28 cellular contexts compared by ENCODE assay signal in the genomic region with DNA sequence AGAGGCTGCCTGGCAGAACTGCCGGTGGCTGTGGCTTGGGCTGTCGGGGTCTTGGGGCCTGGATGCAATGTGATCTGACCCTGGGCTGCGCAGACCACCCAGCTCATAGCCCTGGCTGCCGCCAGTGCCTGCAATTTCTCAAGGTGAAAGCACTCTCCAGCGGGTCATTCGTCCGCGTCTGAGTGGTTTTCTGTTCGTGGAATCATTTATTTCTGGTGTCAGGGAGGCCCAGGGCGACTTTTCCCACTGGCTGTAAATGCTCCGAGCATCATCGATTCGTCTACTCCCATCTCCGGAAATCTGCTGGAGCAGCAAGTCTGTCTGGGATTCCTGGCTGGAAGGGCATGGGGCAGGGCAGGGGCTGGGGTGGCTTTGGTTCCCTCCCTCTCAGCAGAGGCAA.
"Had no signal": no experiment of that assay in that cellular context is flagged by ENCODE, and none has a peak within 500 bp of the region (broad histone marks: within the 10 kb centered on the region; RNA-seq: fewer than 3 reads in every experiment).

No MANE protein-coding gene starts in this region.

- ATAC-seq: heart right ventricle; left lung; lower lobe of right lung; naive thymus-derived CD8-positive, alpha-beta T cell; psoas muscle; sciatic nerve; stimulated activated naive B cell treated with anti-CD40 and anti-IgM and Interleukin-4, amounts not matched to agents 10 μg/mL and 1 μg/mL and 100 μg/mL, for 72 hours; upper lobe of right lung had no signal

- H3K27ac ChIP-seq: heart right ventricle, hepatocyte, left lung, lower lobe of right lung, neural progenitor cell, neutrophil, parathyroid adenoma, psoas muscle, right atrium auricular region, skin epidermis, suprapubic skin, thoracic aorta, tibial artery, upper lobe of right lung had no signal

- H3K27ac Mint-ChIP-seq: naive thymus-derived CD8-positive, alpha-beta T cell; stimulated activated naive B cell treated with anti-CD40 and anti-IgM and Interleukin-4, amounts not matched to agents 10 μg/mL and 1 μg/mL and 100 μg/mL, for 72 hours; stimulated activated naive CD8-positive, alpha-beta T cell treated with anti-CD3 and anti-CD28 coated beads, Interleukin-15, Interleukin-2, amounts not matched to agents 100 ng/mL and 50 ng/mL, for 24 hours had no signal

- H3K9me3 Mint-ChIP-seq: naive thymus-derived CD8-positive, alpha-beta T cell; nephron; neural progenitor cell; stimulated activated naive B cell treated with anti-CD40 and anti-IgM and Interleukin-4, amounts not matched to agents 10 μg/mL and 1 μg/mL and 100 μg/mL, for 72 hours; stimulated activated naive CD8-positive, alpha-beta T cell treated with anti-CD3 and anti-CD28 coated beads, Interleukin-15, Interleukin-2, amounts not matched to agents 100 ng/mL and 50 ng/mL, for 24 hours had no signal

- DNase-seq: heart right ventricle; islet precursor cell; lower lobe of right lung; mammary epithelial cell; mesenchymal stem cell; naive thymus-derived CD8-positive, alpha-beta T cell; occipital lobe; psoas muscle; stimulated activated CD4-positive, alpha-beta T cell treated with anti-CD3 and anti-CD28 coated beads, Interleukin-12 subunit alpha, Interleukin-12 subunit beta, amount 100 ng/mL, for 4 hours; stimulated activated CD4-positive, alpha-beta T cell treated with anti-CD3 and anti-CD28 coated beads, Interleukin-15, amount 100 ng/mL, for 24 hours; stimulated activated CD4-positive, alpha-beta T cell treated with anti-CD3 and anti-CD28 coated beads, Interleukin-2, amount 100 ng/mL, for 24 hours; stimulated activated CD4-positive, alpha-beta T cell treated with anti-CD3 and anti-CD28 coated beads, Interleukin-4, amount 100 ng/mL, for 1 hour; stimulated activated naive B cell treated with anti-CD40 and anti-IgM and Interleukin-4, amounts not matched to agents 10 μg/mL and 1 μg/mL and 100 μg/mL, for 72 hours; tibial artery; trophoblast cell; upper lobe of right lung had no signal

- H3K4me1 Mint-ChIP-seq: naive thymus-derived CD8-positive, alpha-beta T cell; neural progenitor cell; stimulated activated naive B cell treated with anti-CD40 and anti-IgM and Interleukin-4, amounts not matched to agents 10 μg/mL and 1 μg/mL and 100 μg/mL, for 72 hours had no signal

- H3K4me3 ChIP-seq: heart right ventricle, hepatocyte, left lung, lower lobe of right lung, neural progenitor cell, psoas muscle, right atrium auricular region, skin epidermis, suprapubic skin, thoracic aorta, tibial artery, upper lobe of right lung had no signal

- H3K36me3 ChIP-seq: heart right ventricle, left lung, lower lobe of right lung, neural progenitor cell, neutrophil, right atrium auricular region, suprapubic skin, thoracic aorta, tibial artery, upper lobe of right lung had no signal

- H3K4me3 Mint-ChIP-seq: naive thymus-derived CD8-positive, alpha-beta T cell; neural progenitor cell; stimulated activated naive B cell treated with anti-CD40 and anti-IgM and Interleukin-4, amounts not matched to agents 10 μg/mL and 1 μg/mL and 100 μg/mL, for 72 hours; stimulated activated naive CD8-positive, alpha-beta T cell treated with anti-CD3 and anti-CD28 coated beads, Interleukin-15, Interleukin-2, amounts not matched to agents 100 ng/mL and 50 ng/mL, for 24 hours had no signal

- H3K36me3 Mint-ChIP-seq: naive thymus-derived CD8-positive, alpha-beta T cell; neural progenitor cell; stimulated activated naive B cell treated with anti-CD40 and anti-IgM and Interleukin-4, amounts not matched to agents 10 μg/mL and 1 μg/mL and 100 μg/mL, for 72 hours had no signal

- H3K27me3 ChIP-seq: hepatocyte, left lung, neural progenitor cell, right atrium auricular region, suprapubic skin, tibial artery, upper lobe of right lung had no signal
